11 cellular contexts compared by ENCODE assay signal in the genomic region with DNA sequence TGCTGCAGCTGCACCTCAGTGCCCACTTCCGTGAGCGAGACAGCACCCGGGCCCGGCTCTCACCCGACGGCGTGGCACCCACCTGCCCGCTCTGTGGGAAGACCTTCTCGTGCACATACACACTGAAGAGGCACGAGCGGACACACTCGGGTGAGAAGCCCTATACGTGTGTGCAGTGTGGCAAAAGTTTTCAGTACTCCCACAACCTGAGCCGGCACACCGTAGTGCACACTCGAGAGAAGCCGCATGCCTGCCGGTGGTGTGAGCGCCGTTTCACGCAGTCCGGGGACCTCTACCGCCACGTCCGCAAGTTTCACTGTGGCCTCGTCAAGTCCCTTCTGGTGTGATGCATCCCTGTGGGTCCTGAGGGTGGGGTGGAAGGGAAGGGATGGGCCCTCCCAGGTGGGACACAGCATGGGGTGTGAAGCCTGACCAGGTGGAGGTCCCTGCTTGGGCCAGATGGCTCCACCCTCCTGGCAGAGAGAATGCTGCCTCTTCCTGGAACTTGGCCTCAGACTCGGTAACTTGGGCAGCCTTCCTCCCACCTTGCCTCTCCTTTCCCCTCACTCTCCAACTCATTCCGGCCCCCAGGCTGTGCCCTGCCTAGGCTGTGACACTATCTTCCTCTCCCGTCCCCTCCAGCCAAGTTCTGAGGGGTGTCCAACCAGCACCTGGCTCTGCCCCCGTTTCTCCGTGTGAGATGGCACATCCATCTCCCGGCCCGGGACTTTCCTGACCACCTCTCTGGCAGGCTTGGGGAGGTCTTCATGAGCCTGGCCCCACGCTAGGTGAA. TPM values are rescaled to one million over a fixed set of nuclear protein-coding genes. Genes with fewer than 3 reads are reported as not detected.
A peak's percentile ranks its signal among the peaks of the same experiment; 100 is the strongest.
DNase-seq lines count a peak whose midpoint lies in the region; ATAC-seq, FAIRE-seq and TF ChIP-seq lines count a peak whose summit lies in the region.
"Had no signal": no experiment of that assay in that cellular context is flagged by ENCODE, and none has a peak within 500 bp of the region (broad histone marks: within the 10 kb centered on the region; RNA-seq: fewer than 3 reads in every experiment).

No MANE protein-coding gene starts in this region.

- no peak for TF ChIP-seq CTCF in DND-41 (IDR thresholded peaks at IDR 0.05; ENCODE audit: borderline replicate concordance, extremely low read depth, low read length, poor library complexity, severe bottlenecking)
- TF ChIP-seq CTCF in natural killer cell (IDR thresholded peaks at IDR 0.05) = no peak
- no peak for TF ChIP-seq CTCF in esophagus muscularis mucosa (IDR thresholded peaks at IDR 0.05)

- H3K4me3 Mint-ChIP-seq in activated T-helper 17 cell treated with anti-CD3 and anti-CD28 coated beads, Interleukin-2, amount 50 U/mL, for 72 hours = peak overlapping the region; percentile 44
- H3K4me3 Mint-ChIP-seq in natural killer cell = peak overlapping the region; percentile 91

- no peaks in the 10 kb centered on the region for H3K36me3 Mint-ChIP-seq in activated T-helper 17 cell treated with anti-CD3 and anti-CD28 coated beads, Interleukin-2, amount 50 U/mL, for 72 hours (ENCODE audit: low read depth)
- H3K36me3 Mint-ChIP-seq in natural killer cell = no peaks in the 10 kb centered on the region

- FAIRE-seq in GM12892 (lab: Jason Lieb, UNC) = no peak

- 90% methylated on average over 34 of the region's 34 CpGs for WGBS in esophagus muscularis mucosa

- H4K20me1 ChIP-seq in BLaER1 treated with 17β-estradiol and CSF1 and Interleukin-3, amounts not matched to agents 10 nM and 100 nM = peaks cover 0 to 54% (median 38%) of the 10 kb centered on the region in 11 experiments; a peak in 19 of 22 replicates
- peaks cover 24% of the 10 kb centered on the region for H4K20me1 ChIP-seq in DND-41 (ENCODE audit: insufficient read depth, low read length)

- H3K27ac Mint-ChIP-seq in activated T-helper 17 cell treated with anti-CD3 and anti-CD28 coated beads, Interleukin-2, amount 50 U/mL, for 72 hours = no peak overlapping the region
- H3K27ac Mint-ChIP-seq in natural killer cell = no peak overlapping the region

- H3K4me1 Mint-ChIP-seq in activated T-helper 17 cell treated with anti-CD3 and anti-CD28 coated beads, Interleukin-2, amount 50 U/mL, for 72 hours = peaks cover 5% of the 10 kb centered on the region
- H3K4me1 Mint-ChIP-seq in natural killer cell = peaks cover 0 to 43% of the 10 kb centered on the region in 2 donors

- H2AFZ ChIP-seq in DND-41 (ENCODE audit: low read depth, low read length) = no peak overlapping the region

- peak; percentile 33 for DNase-seq in DND-41
- DNase-seq in natural killer cell = no peak
- no peak for DNase-seq in NCI-H1930 (lab: John Stamatoyannopoulos, UW)
- no peak for DNase-seq in esophagus muscularis mucosa (ENCODE audit: extremely low spot score)
- no peak for DNase-seq in GM12892 (ENCODE audit: insufficient read length)
- DNase-seq: islet precursor cell had no signal

- no peaks in the 10 kb centered on the region for H3K27me3 Mint-ChIP-seq in activated T-helper 17 cell treated with anti-CD3 and anti-CD28 coated beads, Interleukin-2, amount 50 U/mL, for 72 hours
- no peaks in the 10 kb centered on the region for H3K27me3 Mint-ChIP-seq in natural killer cell (ENCODE audit: low read depth in 2 of 2)

- H3K9me3 Mint-ChIP-seq in activated T-helper 17 cell treated with anti-CD3 and anti-CD28 coated beads, Interleukin-2, amount 50 U/mL, for 72 hours = no peaks in the 10 kb centered on the region
- no peaks in the 10 kb centered on the region for H3K9me3 Mint-ChIP-seq in natural killer cell

- H3K27ac ChIP-seq in BLaER1 treated with 17β-estradiol and CSF1 and Interleukin-3, amounts not matched to agents 10 nM and 100 nM = no peak overlapping the region
- no peak overlapping the region for H3K27ac ChIP-seq in DND-41 (ENCODE audit: low read length)
- peak overlapping the region in 1 of 4 donors; percentile 97 for H3K27ac ChIP-seq in esophagus muscularis mucosa (replicated peaks in 1 of 4)

- H3K36me3 ChIP-seq in BLaER1 treated with 17β-estradiol and CSF1 and Interleukin-3, amounts not matched to agents 10 nM and 100 nM = no peaks in the 10 kb centered on the region
- no peaks in the 10 kb centered on the region; the same call in 1 of the 2 replicates for H3K36me3 ChIP-seq in DND-41 (ENCODE audit: insufficient read depth, low read length)
- no peaks in the 10 kb centered on the region for H3K36me3 ChIP-seq in esophagus muscularis mucosa

- H3K4me1 ChIP-seq in BLaER1 treated with 17β-estradiol and CSF1 and Interleukin-3, amounts not matched to agents 10 nM and 100 nM = peaks cover 71 to 89% (median 80%) of the 10 kb centered on the region in 10 experiments
- H3K4me1 ChIP-seq in DND-41 (ENCODE audit: insufficient read depth, low read length) (peaks cover 25% of the 10 kb centered on the region), esophagus muscularis mucosa (peaks cover 46 to 75% (median 59%) of the 10 kb centered on the region in 4 donors)

- peaks cover 6% of the 10 kb centered on the region; the same call in 1 of the 2 replicates for H3K79me2 ChIP-seq in DND-41 (ENCODE audit: insufficient read depth, low read length)

- no peak for TF ChIP-seq EP300 in esophagus muscularis mucosa (IDR thresholded peaks at IDR 0.05)

- H3K27me3 ChIP-seq in BLaER1 treated with 17β-estradiol and CSF1 and Interleukin-3, amounts not matched to agents 10 nM and 100 nM = peaks cover 0 to 21% (median 17%) of the 10 kb centered on the region in 11 experiments; a peak in 14 of 22 replicates
- H3K27me3 ChIP-seq in DND-41 (ENCODE audit: insufficient read depth, low read length, poor library complexity) (no peaks in the 10 kb centered on the region), esophagus muscularis mucosa (no peaks in the 10 kb centered on the region)

- no peaks in the 10 kb centered on the region for H3K9me3 ChIP-seq in BLaER1 treated with 17β-estradiol and CSF1 and Interleukin-3, amounts not matched to agents 10 nM and 100 nM (replicated peaks in 1 of 11)
- H3K9me3 ChIP-seq in DND-41 (ENCODE audit: insufficient read depth, low read length, severe bottlenecking) = no peaks in the 10 kb centered on the region
- no peaks in the 10 kb centered on the region for H3K9me3 ChIP-seq in esophagus muscularis mucosa

- peak overlapping the region; percentile 96 to 100 (median 100) for H3K4me2 ChIP-seq in BLaER1 treated with 17β-estradiol and CSF1 and Interleukin-3, amounts not matched to agents 10 nM and 100 nM
- peak overlapping the region; percentile 99 for H3K4me2 ChIP-seq in DND-41 (ENCODE audit: insufficient read depth, low read length)

- peak overlapping the region in 9 of 11 experiments; percentile 13 to 84 (median 77); a peak in 11 of 22 replicates for H3K9ac ChIP-seq in BLaER1 treated with 17β-estradiol and CSF1 and Interleukin-3, amounts not matched to agents 10 nM and 100 nM
- peak overlapping the region; percentile 65 for H3K9ac ChIP-seq in DND-41 (ENCODE audit: low read depth, low read length)

- intact Hi-C loops in natural killer cell (cut with micrococcal nuclease) = no loop called here
- intact Hi-C loops in esophagus muscularis mucosa (cut with DNase I) = no loop called here

- H3K4me3 ChIP-seq in BLaER1 treated with 17β-estradiol and CSF1 and Interleukin-3, amounts not matched to agents 10 nM and 100 nM = peak overlapping the region in 9 of 10 experiments; percentile 69 to 83 (median 76); a peak in 9 of 20 replicates
- H3K4me3 ChIP-seq in DND-41 (ENCODE audit: low read depth in 1 of 2, low read length in 2 of 2) (peak overlapping the region in 1 of 2 experiments; percentile 85; a peak in 2 of 4 replicates), esophagus muscularis mucosa (peak overlapping the region in 1 of 4 donors; percentile 85)

- TF ChIP-seq POLR2A in esophagus muscularis mucosa (IDR thresholded peaks at IDR 0.05; ENCODE audit: low read depth) = no peak
- TF ChIP-seq POLR2A in GM12892 (IDR thresholded peaks at IDR 0.05; ENCODE audit: low read depth, low read length) = no peak

- ATAC-seq in DND-41 (ENCODE audit: insufficient read depth, low read depth) = no peak
- no peak for ATAC-seq in activated T-helper 17 cell treated with anti-CD3 and anti-CD28 coated beads, Interleukin-2, amount 50 U/mL, for 72 hours (replicated peaks)
- ATAC-seq in natural killer cell = no peak
- ATAC-seq in HG02970 (IDR thresholded peaks at IDR 0.05; ENCODE audit: low FRiP score, unreplicated experiment) = no peak
- ATAC-seq: activated CD4-positive, CD25-positive, alpha-beta regulatory T cell treated with anti-CD3 and anti-CD28 coated beads, Interleukin-2, amount 50 U/mL, for 24 hours had no signal

RNA-seq across cellular contexts. Expression of a gene that starts 1.4 kb away (rescaled TPM):
- total RNA-seq in activated T-helper 17 cell treated with anti-CD3 and anti-CD28 coated beads, Interleukin-2, amount 50 U/mL, for 72 hours = 1 to 10 TPM; 3.0 to 3.2 TPM
- total RNA-seq in natural killer cell (1 to 10 TPM; 3.6 to 4.5 (median 3.7) TPM), esophagus muscularis mucosa (1 to 10 TPM; 2.5 to 6.4 (median 4.9) TPM)
- polyA plus RNA-seq in GM12892 (2012; ENCODE audit: missing spikeins) = 0.13 TPM
- polyA plus RNA-seq: neural cell had no signal

RNA-seq across cellular contexts. Expression of a gene that starts 6.8 kb away (rescaled TPM):
- total RNA-seq in activated T-helper 17 cell treated with anti-CD3 and anti-CD28 coated beads, Interleukin-2, amount 50 U/mL, for 72 hours = 100 to 1,000 TPM in 1 of 2 donors, 10 to 100 TPM in 1; 81.3 to 160 TPM
- total RNA-seq in natural killer cell = 100 to 1,000 TPM; 152 to 163 (median 153) TPM
- 100 to 1,000 TPM; 162 to 267 (median 187) TPM for total RNA-seq in esophagus muscularis mucosa
- polyA plus RNA-seq in GM12892 (2012; ENCODE audit: missing spikeins) = 40.7 TPM

RNA-seq across cellular contexts. Expression of a gene that starts 49.4 kb away (rescaled TPM):
- total RNA-seq in activated T-helper 17 cell treated with anti-CD3 and anti-CD28 coated beads, Interleukin-2, amount 50 U/mL, for 72 hours = 100 to 1,000 TPM in 1 of 2 donors, 10 to 100 TPM in 1; 65.2 to 121 TPM
- total RNA-seq in natural killer cell = 10 to 100 TPM; 59.7 to 74.8 (median 59.8) TPM
- total RNA-seq in esophagus muscularis mucosa = 100 to 1,000 TPM; 207 to 324 (median 290) TPM
- polyA plus RNA-seq in GM12892 (2012; ENCODE audit: missing spikeins) = 30.8 TPM
